In the genomic region with DNA sequence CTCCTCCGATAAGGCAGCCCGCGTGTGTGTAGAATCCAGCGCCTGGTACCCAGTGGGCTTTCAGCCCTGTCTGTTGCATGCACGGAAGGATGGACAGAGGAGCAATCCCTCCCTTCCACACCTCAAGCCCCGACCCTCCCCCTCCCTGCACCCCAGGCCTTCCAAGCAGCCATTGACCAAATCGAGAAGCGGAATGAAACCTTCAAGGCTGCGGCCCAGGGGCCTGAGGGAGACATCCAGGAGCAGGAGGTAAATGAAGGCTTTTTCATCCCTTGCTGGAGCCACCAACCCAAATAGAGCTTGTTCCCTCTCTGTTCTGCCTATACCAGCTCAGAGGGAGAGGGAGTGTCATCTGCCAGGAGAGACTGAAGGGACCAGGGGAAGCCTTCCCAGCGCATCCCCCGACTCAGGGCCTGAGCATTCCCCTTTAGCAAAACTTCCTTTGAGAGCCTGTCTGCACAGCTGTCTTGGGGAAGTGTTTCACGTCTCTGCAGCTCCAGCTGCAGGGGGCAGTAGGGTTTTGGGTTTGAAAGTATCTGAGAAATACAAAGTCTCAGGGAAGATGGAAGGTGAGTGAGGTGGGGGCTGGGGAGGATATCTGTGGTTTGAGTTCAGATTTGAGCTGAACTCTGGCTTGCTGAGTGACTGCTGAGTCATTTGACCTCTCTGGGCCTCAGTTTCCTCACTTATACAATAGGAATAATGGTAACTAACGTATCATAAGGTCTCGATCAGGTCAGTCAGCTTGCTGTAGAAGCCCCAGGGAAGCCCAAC, we compare ENCODE assay signal across 1 cellular context.
TF ChIP-seq lines count a peak whose summit lies in the region.

No MANE protein-coding gene starts in this region.

TF ChIP-seq in HepG2, 621 proteins besides CTCF, POLR2A, EP300 and RAD21 (continues in another document):
- TF ChIP-seq IRF2 (CRISPR knock-in tag; IDR thresholded peaks at IDR 0.05): 0 out of 2 replicates have a peak, but pooled peaks have one; percentile 29
- TF ChIP-seq TFAP4 (IDR thresholded peaks at IDR 0.05; ENCODE audit: borderline replicate concordance, low read depth): peak; percentile 27; the same call in 1 of the 2 replicates
- no peak for TF ChIP-seq ASH2L (IDR thresholded peaks at IDR 0.05; ENCODE audit: insufficient read length, low read depth, low read length)
- TF ChIP-seq ZNF343 (CRISPR knock-in tag; IDR thresholded peaks at IDR 0.05): no peak
- TF ChIP-seq RXRA (CRISPR knock-in tag; IDR thresholded peaks at IDR 0.05): no peak
- no peak for TF ChIP-seq TBX3 (IDR thresholded peaks at IDR 0.05; ENCODE audit: borderline replicate concordance)
- TF ChIP-seq, protein P1, sequence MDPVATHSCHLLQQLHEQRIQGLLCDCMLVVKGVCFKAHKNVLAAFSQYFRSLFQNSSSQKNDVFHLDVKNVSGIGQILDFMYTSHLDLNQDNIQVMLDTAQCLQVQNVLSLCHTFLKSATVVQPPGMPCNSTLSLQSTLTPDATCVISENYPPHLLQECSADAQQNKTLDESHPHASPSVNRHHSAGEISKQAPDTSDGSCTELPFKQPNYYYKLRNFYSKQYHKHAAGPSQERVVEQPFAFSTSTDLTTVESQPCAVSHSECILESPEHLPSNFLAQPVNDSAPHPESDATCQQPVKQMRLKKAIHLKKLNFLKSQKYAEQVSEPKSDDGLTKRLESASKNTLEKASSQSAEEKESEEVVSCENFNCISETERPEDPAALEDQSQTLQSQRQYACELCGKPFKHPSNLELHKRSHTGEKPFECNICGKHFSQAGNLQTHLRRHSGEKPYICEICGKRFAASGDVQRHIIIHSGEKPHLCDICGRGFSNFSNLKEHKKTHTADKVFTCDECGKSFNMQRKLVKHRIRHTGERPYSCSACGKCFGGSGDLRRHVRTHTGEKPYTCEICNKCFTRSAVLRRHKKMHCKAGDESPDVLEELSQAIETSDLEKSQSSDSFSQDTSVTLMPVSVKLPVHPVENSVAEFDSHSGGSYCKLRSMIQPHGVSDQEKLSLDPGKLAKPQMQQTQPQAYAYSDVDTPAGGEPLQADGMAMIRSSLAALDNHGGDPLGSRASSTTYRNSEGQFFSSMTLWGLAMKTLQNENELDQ (CRISPR knock-in tag; IDR thresholded peaks at IDR 0.05; ENCODE audit: borderline replicate concordance): no peak
- no peak for TF ChIP-seq SYNCRIP (IDR thresholded peaks at IDR 0.05; ENCODE audit: insufficient read depth, low read depth, low read length)
- TF ChIP-seq, protein P2, sequence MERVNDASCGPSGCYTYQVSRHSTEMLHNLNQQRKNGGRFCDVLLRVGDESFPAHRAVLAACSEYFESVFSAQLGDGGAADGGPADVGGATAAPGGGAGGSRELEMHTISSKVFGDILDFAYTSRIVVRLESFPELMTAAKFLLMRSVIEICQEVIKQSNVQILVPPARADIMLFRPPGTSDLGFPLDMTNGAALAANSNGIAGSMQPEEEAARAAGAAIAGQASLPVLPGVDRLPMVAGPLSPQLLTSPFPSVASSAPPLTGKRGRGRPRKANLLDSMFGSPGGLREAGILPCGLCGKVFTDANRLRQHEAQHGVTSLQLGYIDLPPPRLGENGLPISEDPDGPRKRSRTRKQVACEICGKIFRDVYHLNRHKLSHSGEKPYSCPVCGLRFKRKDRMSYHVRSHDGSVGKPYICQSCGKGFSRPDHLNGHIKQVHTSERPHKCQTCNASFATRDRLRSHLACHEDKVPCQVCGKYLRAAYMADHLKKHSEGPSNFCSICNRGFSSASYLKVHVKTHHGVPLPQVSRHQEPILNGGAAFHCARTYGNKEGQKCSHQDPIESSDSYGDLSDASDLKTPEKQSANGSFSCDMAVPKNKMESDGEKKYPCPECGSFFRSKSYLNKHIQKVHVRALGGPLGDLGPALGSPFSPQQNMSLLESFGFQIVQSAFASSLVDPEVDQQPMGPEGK (CRISPR knock-in tag; IDR thresholded peaks at IDR 0.05): peak; percentile 53; the same call in 1 of the 2 replicates
- TF ChIP-seq YEATS2 (CRISPR knock-in tag; IDR thresholded peaks at IDR 0.05; ENCODE audit: borderline replicate concordance): no peak; the same call in 1 of the 2 replicates
- no peak for TF ChIP-seq DMAP1 (CRISPR knock-in tag; IDR thresholded peaks at IDR 0.05)
- TF ChIP-seq REPIN1 (CRISPR knock-in tag; IDR thresholded peaks at IDR 0.05; ENCODE audit: borderline replicate concordance, low read depth): peak; percentile 38; the same call in 1 of the 2 replicates
- TF ChIP-seq TARDBP (CRISPR knock-in tag; IDR thresholded peaks at IDR 0.05): no peak
- no peak for TF ChIP-seq TIGD3 (CRISPR knock-in tag; IDR thresholded peaks at IDR 0.05; ENCODE audit: borderline replicate concordance)
- TF ChIP-seq ZNF670 (CRISPR knock-in tag; IDR thresholded peaks at IDR 0.05; ENCODE audit: borderline replicate concordance): no peak
- peak; percentile 20 for TF ChIP-seq XRCC5 (optimal IDR thresholded peaks at IDR 0.05; ENCODE audit: low read length)
- TF ChIP-seq SPEN (CRISPR knock-in tag; IDR thresholded peaks at IDR 0.05; ENCODE audit: low read depth): no peak
- TF ChIP-seq ZNF20 (CRISPR knock-in tag; IDR thresholded peaks at IDR 0.05): no peak
- 0 out of 2 replicates have a peak, but pooled peaks have one; percentile 11 for TF ChIP-seq MIER2 (CRISPR knock-in tag; IDR thresholded peaks at IDR 0.05)
- TF ChIP-seq, protein P3, sequence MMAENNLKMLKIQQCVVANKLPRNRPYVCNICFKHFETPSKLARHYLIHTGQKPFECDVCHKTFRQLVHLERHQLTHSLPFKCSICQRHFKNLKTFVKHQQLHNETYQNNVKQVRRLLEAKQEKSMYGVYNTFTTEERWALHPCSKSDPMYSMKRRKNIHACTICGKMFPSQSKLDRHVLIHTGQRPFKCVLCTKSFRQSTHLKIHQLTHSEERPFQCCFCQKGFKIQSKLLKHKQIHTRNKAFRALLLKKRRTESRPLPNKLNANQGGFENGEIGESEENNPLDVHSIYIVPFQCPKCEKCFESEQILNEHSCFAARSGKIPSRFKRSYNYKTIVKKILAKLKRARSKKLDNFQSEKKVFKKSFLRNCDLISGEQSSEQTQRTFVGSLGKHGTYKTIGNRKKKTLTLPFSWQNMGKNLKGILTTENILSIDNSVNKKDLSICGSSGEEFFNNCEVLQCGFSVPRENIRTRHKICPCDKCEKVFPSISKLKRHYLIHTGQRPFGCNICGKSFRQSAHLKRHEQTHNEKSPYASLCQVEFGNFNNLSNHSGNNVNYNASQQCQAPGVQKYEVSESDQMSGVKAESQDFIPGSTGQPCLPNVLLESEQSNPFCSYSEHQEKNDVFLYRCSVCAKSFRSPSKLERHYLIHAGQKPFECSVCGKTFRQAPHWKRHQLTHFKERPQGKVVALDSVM (CRISPR knock-in tag; IDR thresholded peaks at IDR 0.05): no peak
- no peak for TF ChIP-seq ZNF549 (CRISPR knock-in tag; IDR thresholded peaks at IDR 0.05)
- no peak for TF ChIP-seq KDM2A (CRISPR knock-in tag; IDR thresholded peaks at IDR 0.05; ENCODE audit: borderline replicate concordance, low read depth)
- no peak for TF ChIP-seq HNRNPK (IDR thresholded peaks at IDR 0.05; ENCODE audit: low read depth, low read length, poor library complexity, severe bottlenecking)
- no peak for TF ChIP-seq RXRB (CRISPR knock-in tag; IDR thresholded peaks at IDR 0.05; ENCODE audit: borderline replicate concordance)
- no peak for TF ChIP-seq ZNF564 (CRISPR knock-in tag; IDR thresholded peaks at IDR 0.05)
- TF ChIP-seq CCDC6 (CRISPR knock-in tag; IDR thresholded peaks at IDR 0.05): no peak
- TF ChIP-seq, protein P4, sequence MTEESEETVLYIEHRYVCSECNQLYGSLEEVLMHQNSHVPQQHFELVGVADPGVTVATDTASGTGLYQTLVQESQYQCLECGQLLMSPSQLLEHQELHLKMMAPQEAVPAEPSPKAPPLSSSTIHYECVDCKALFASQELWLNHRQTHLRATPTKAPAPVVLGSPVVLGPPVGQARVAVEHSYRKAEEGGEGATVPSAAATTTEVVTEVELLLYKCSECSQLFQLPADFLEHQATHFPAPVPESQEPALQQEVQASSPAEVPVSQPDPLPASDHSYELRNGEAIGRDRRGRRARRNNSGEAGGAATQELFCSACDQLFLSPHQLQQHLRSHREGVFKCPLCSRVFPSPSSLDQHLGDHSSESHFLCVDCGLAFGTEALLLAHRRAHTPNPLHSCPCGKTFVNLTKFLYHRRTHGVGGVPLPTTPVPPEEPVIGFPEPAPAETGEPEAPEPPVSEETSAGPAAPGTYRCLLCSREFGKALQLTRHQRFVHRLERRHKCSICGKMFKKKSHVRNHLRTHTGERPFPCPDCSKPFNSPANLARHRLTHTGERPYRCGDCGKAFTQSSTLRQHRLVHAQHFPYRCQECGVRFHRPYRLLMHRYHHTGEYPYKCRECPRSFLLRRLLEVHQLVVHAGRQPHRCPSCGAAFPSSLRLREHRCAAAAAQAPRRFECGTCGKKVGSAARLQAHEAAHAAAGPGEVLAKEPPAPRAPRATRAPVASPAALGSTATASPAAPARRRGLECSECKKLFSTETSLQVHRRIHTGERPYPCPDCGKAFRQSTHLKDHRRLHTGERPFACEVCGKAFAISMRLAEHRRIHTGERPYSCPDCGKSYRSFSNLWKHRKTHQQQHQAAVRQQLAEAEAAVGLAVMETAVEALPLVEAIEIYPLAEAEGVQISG (CRISPR knock-in tag; IDR thresholded peaks at IDR 0.05): 0 out of 2 replicates have a peak, but pooled peaks have one; percentile 5
- no peak for TF ChIP-seq POGK (CRISPR knock-in tag; conservative IDR thresholded peaks at IDR 0.05)
- TF ChIP-seq ZFX (CRISPR knock-in tag; IDR thresholded peaks at IDR 0.05; ENCODE audit: low read depth): 0 out of 2 replicates have a peak, but pooled peaks have one; percentile 3
- no peak for TF ChIP-seq ZGPAT (CRISPR knock-in tag; IDR thresholded peaks at IDR 0.05)
